In genomic region chr18:58828399-58829121, GRCh38 we compare ENCODE assay signal across 25 cellular contexts.
"Had no signal": no experiment of that assay in that cellular context is flagged by ENCODE, and none has a peak within 500 bp of the region (broad histone marks: within the 10 kb centered on the region; RNA-seq: fewer than 3 reads in every experiment).

No MANE protein-coding gene starts in this region.

- H3K36me3 ChIP-seq: brain microvascular endothelial cell, gastroesophageal sphincter, heart right ventricle, upper lobe of left lung had no signal

- H3K9ac ChIP-seq: parathyroid adenoma had no signal

- H3K9me3 Mint-ChIP-seq: activated CD4-positive, alpha-beta memory T cell treated with anti-CD3 and anti-CD28 coated beads for 36 hours; activated T-cell treated with anti-CD3 and anti-CD28 coated beads, Interleukin-2, amount 50 U/mL, for 24 hours; central memory CD8-positive, alpha-beta T cell; effector memory CD8-positive, alpha-beta T cell had no signal

- ATAC-seq: activated CD4-positive, CD25-positive, alpha-beta regulatory T cell treated with anti-CD3 and anti-CD28 coated beads, Interleukin-2, amount 50 U/mL, for 24 hours; activated CD8-positive, alpha-beta memory T cell treated with anti-CD3 and anti-CD28 coated beads, Interleukin-2, amount 10 ng/mL, durations not matched to agents 7 days and 5 days; effector memory CD8-positive, alpha-beta T cell; gastroesophageal sphincter; left cardiac atrium had no signal

- H3K27ac ChIP-seq: brain microvascular endothelial cell, epithelial cell of prostate, gastroesophageal sphincter, heart right ventricle, parathyroid adenoma, SK-N-MC, upper lobe of left lung had no signal

- H3K36me3 Mint-ChIP-seq: activated CD4-positive, alpha-beta memory T cell treated with anti-CD3 and anti-CD28 coated beads for 36 hours; activated CD8-positive, alpha-beta memory T cell treated with anti-CD3 and anti-CD28 coated beads, Interleukin-2, amount 10 ng/mL, durations not matched to agents 7 days and 5 days had no signal

- H3K27me3 ChIP-seq: brain microvascular endothelial cell, gastroesophageal sphincter, heart right ventricle, upper lobe of left lung had no signal

- H3K27ac Mint-ChIP-seq: activated CD4-positive, alpha-beta memory T cell treated with anti-CD3 and anti-CD28 coated beads for 36 hours; activated CD8-positive, alpha-beta memory T cell treated with anti-CD3 and anti-CD28 coated beads, Interleukin-2, amount 10 ng/mL, durations not matched to agents 7 days and 5 days; activated T-cell treated with anti-CD3 and anti-CD28 coated beads, Interleukin-2, amount 50 U/mL, for 24 hours; effector memory CD8-positive, alpha-beta T cell had no signal

- H3K4me3 ChIP-seq: gastroesophageal sphincter, heart right ventricle, lung, SK-N-MC, upper lobe of left lung had no signal

- H3K9me3 ChIP-seq: gastroesophageal sphincter, heart right ventricle, upper lobe of left lung had no signal

- H3K4me1 Mint-ChIP-seq: activated CD8-positive, alpha-beta memory T cell treated with anti-CD3 and anti-CD28 coated beads, Interleukin-2, amount 10 ng/mL, durations not matched to agents 7 days and 5 days; central memory CD8-positive, alpha-beta T cell had no signal

- H3K4me3 Mint-ChIP-seq: activated CD4-positive, alpha-beta memory T cell treated with anti-CD3 and anti-CD28 coated beads for 36 hours; activated CD8-positive, alpha-beta memory T cell treated with anti-CD3 and anti-CD28 coated beads, Interleukin-2, amount 10 ng/mL, durations not matched to agents 7 days and 5 days; activated T-cell treated with anti-CD3 and anti-CD28 coated beads, Interleukin-2, amount 50 U/mL, for 24 hours; central memory CD8-positive, alpha-beta T cell; effector memory CD8-positive, alpha-beta T cell; neural crest cell had no signal

- DNase-seq: activated CD4-positive, alpha-beta memory T cell treated with anti-CD3 and anti-CD28 coated beads for 36 hours; activated CD8-positive, alpha-beta memory T cell treated with anti-CD3 and anti-CD28 coated beads, Interleukin-2, amount 10 ng/mL, durations not matched to agents 7 days and 5 days; activated naive CD4-positive, alpha-beta T cell treated with anti-CD3 and anti-CD28 coated beads, Interleukin-2, amount 50 U/mL, for 16 hours; activated T-cell treated with anti-CD3 and anti-CD28 coated beads, Interleukin-2, amount 50 U/mL, for 24 hours; brain microvascular endothelial cell; dermis blood vessel endothelial cell; effector memory CD8-positive, alpha-beta T cell; heart right ventricle; left cardiac atrium; midbrain; small intestine; stimulated activated CD4-positive, alpha-beta T cell treated with anti-CD3 and anti-CD28 coated beads, Interleukin-4, amount 100 ng/mL, for 4 hours; stimulated activated CD8-positive, alpha-beta memory T cell treated with anti-CD3 and anti-CD28 coated beads, Interleukin-4, amount 100 ng/mL, for 48 hours; stimulated activated naive CD4-positive, alpha-beta T cell treated with Interleukin-2 at 50 U/mL for 16 hours; substantia nigra; T-helper 9 cell had no signal

- H3K4me1 ChIP-seq: gastroesophageal sphincter, heart right ventricle, parathyroid adenoma, upper lobe of left lung had no signal
